In genomic region chr3:53130179-53131135, GRCh38 we compare ENCODE assay signal across 8 cellular contexts. TPM values are rescaled to one million over a fixed set of nuclear protein-coding genes. Genes with fewer than 3 reads are reported as not detected.
DNase-seq lines count a peak whose midpoint lies in the region; ATAC-seq and TF ChIP-seq lines count a peak whose summit lies in the region.

TSS of gene RFT1 (minus strand) at chr3:53130435. CDS start at chr3:53130400, 35 bp downstream.

- H3K9me3 ChIP-seq in MM.1S (replicated peaks; ENCODE audit: insufficient read depth, low read length) (no peaks in the 10 kb centered on the region), neural cell (ENCODE audit: low read length) (no peaks in the 10 kb centered on the region)

- H3K4me3 ChIP-seq in H7 (ENCODE audit: insufficient read depth, low read depth, low read length): peak within 1 kb of the TSS; percentile 87
- peak within 1 kb of the TSS; percentile 96 for H3K4me3 ChIP-seq in MM.1S (ENCODE audit: low read length)
- peak within 1 kb of the TSS; percentile 97 for H3K4me3 ChIP-seq in fibroblast of villous mesenchyme (ENCODE audit: low read depth, low read length)
- peak within 1 kb of the TSS; percentile 76 for H3K4me3 ChIP-seq in neural cell (ENCODE audit: low read length)

- no peaks in the 10 kb centered on the region for H3K27me3 Mint-ChIP-seq in stimulated activated naive CD8-positive, alpha-beta T cell treated with anti-CD3 and anti-CD28 coated beads, Interleukin-15, amount 100 ng/mL, for 72 hours

- no peaks in the 10 kb centered on the region for H3K9me3 Mint-ChIP-seq in stimulated activated naive CD8-positive, alpha-beta T cell treated with anti-CD3 and anti-CD28 coated beads, Interleukin-15, amount 100 ng/mL, for 72 hours

- H3K9ac ChIP-seq in MM.1S (ENCODE audit: low read length) (peak within 1 kb of the TSS; percentile 99), neural cell (ENCODE audit: low read length) (peak within 1 kb of the TSS; percentile 88)

- peaks cover 15% of the 10 kb centered on the region for H3K4me1 ChIP-seq in MM.1S (ENCODE audit: low read length)

- TF ChIP-seq EP300 in neural cell (conservative IDR thresholded peaks at IDR 0.05; ENCODE audit: poor library complexity, severe bottlenecking): peak; percentile 55

- H3K27ac ChIP-seq in MM.1S (ENCODE audit: low read length): peak within 1 kb of the TSS; percentile 44; the same call in 1 of the 2 replicates
- H3K27ac ChIP-seq in neural cell (ENCODE audit: low read length): peak within 1 kb of the TSS; percentile 54

- H3K4me3 Mint-ChIP-seq in stimulated activated naive CD8-positive, alpha-beta T cell treated with anti-CD3 and anti-CD28 coated beads, Interleukin-15, amount 100 ng/mL, for 72 hours: peak within 1 kb of the TSS; percentile 95 to 96

- H4K20me1 ChIP-seq in MM.1S (ENCODE audit: insufficient read depth, low read length) (no peaks in the 10 kb centered on the region), neural cell (ENCODE audit: insufficient read depth) (no peaks in the 10 kb centered on the region)

- H2AFZ ChIP-seq in MM.1S (ENCODE audit: low read length) (peak within 1 kb of the TSS; percentile 89), neural cell (ENCODE audit: low read depth, low read length) (peak within 1 kb of the TSS; percentile 78)

- H3F3A ChIP-seq in MM.1S (ENCODE audit: insufficient read depth, low read length) (no peaks in the 10 kb centered on the region), neural cell (ENCODE audit: insufficient read depth, low read length, poor library complexity, severe bottlenecking) (no peaks in the 10 kb centered on the region)

- H3K79me2 ChIP-seq in MM.1S (ENCODE audit: low read length) (peaks cover 22% of the 10 kb centered on the region), neural cell (replicated peaks; ENCODE audit: insufficient read depth, low read length) (peaks cover 11% of the 10 kb centered on the region)

- no peak for TF ChIP-seq CTCF in MM.1S (IDR thresholded peaks at IDR 0.05; ENCODE audit: low read length)
- TF ChIP-seq CTCF in fibroblast of villous mesenchyme (IDR thresholded peaks at IDR 0.05; ENCODE audit: insufficient read depth, low read depth, low read length): peak; percentile 15
- TF ChIP-seq CTCF in neural cell (IDR thresholded peaks at IDR 0.05; ENCODE audit: poor library complexity, severe bottlenecking): peak; percentile 43

- H3K9me2 ChIP-seq in MM.1S (replicated peaks; ENCODE audit: insufficient read depth, low read length): no peaks in the 10 kb centered on the region
- no peaks in the 10 kb centered on the region for H3K9me2 ChIP-seq in neural cell (ENCODE audit: insufficient read depth, low read length)

- H3K4me2 ChIP-seq in MM.1S (ENCODE audit: low read depth, low read length): peak within 1 kb of the TSS; percentile 73
- H3K4me2 ChIP-seq in neural cell (ENCODE audit: low read length): peak within 1 kb of the TSS; percentile 85

- H3K27me3 ChIP-seq in H7 (ENCODE audit: control insufficient read depth, insufficient read depth, low read length): no peaks in the 10 kb centered on the region
- no peaks in the 10 kb centered on the region for H3K27me3 ChIP-seq in MM.1S (replicated peaks; ENCODE audit: insufficient read depth, low read length)
- H3K27me3 ChIP-seq in neural cell (ENCODE audit: insufficient read depth, low read depth, low read length): no peaks in the 10 kb centered on the region

- ATAC-seq in stimulated activated naive CD8-positive, alpha-beta T cell treated with anti-CD3 and anti-CD28 coated beads, Interleukin-15, amount 100 ng/mL, for 72 hours: peak; percentile 96

- no peak for TF ChIP-seq RAD21 in neural cell (conservative IDR thresholded peaks at IDR 0.05)

- DNase-seq in EL (peak; percentile 96), H7 (peak; percentile 93), MM.1S (peak; percentile 96), SIG-M5 treated with dmso at 0.1 percent for 504 hours (lab: John Stamatoyannopoulos, UW; ENCODE audit: unreplicated experiment) (peak; percentile 93), activated gamma-delta T cell treated with Interleukin-2 at 50 U/mL for 16 hours (peak; percentile 98), fibroblast of villous mesenchyme (ENCODE audit: low read depth) (peak; percentile 98)
- DNase-seq in stimulated activated naive CD8-positive, alpha-beta T cell treated with anti-CD3 and anti-CD28 coated beads, Interleukin-15, amount 100 ng/mL, for 72 hours: peak; percentile 96

- peaks cover 22% of the 10 kb centered on the region for H3K4me1 Mint-ChIP-seq in stimulated activated naive CD8-positive, alpha-beta T cell treated with anti-CD3 and anti-CD28 coated beads, Interleukin-15, amount 100 ng/mL, for 72 hours

- H3K36me3 ChIP-seq in H7 (replicated peaks; ENCODE audit: control insufficient read depth, insufficient read depth, low read length) (peaks cover 3% of the 10 kb centered on the region), MM.1S (replicated peaks; ENCODE audit: insufficient read depth, low read length) (no peaks in the 10 kb centered on the region), neural cell (ENCODE audit: insufficient read depth, low read length) (no peaks in the 10 kb centered on the region)

- H3K27ac Mint-ChIP-seq in stimulated activated naive CD8-positive, alpha-beta T cell treated with anti-CD3 and anti-CD28 coated beads, Interleukin-15, amount 100 ng/mL, for 72 hours: peak within 1 kb of the TSS; percentile 97 to 98

TF ChIP-seq in neural cell, 6 proteins besides CTCF, POLR2A, EP300 and RAD21:
- TF ChIP-seq REST (IDR thresholded peaks at IDR 0.05; ENCODE audit: borderline replicate concordance) (peak; percentile 37), EZH2 (IDR thresholded peaks at IDR 0.05; ENCODE audit: borderline replicate concordance, insufficient read depth, low read length, poor library complexity, severe bottlenecking) (no peak), MXI1 (conservative IDR thresholded peaks at IDR 0.05; ENCODE audit: poor library complexity, severe bottlenecking) (peak; percentile 96), POLR2AphosphoS5 (IDR thresholded peaks at IDR 0.05) (peak; percentile 92)

RNA-seq across cellular contexts. Expression of gene RFT1, which starts in this region (rescaled TPM):
- 9.5 and 10.4 TPM in 2 replicates for total RNA-seq in H7 (2014; rRNA removed; shearing (Covaris generic))
- total RNA-seq in fibroblast of villous mesenchyme: 9.0 and 13.4 TPM in 2 replicates
- polyA plus RNA-seq in neural cell: 6.1 and 10.2 TPM in 2 replicates
- polyA minus RNA-seq in neural cell: 13.1 and 13.5 TPM in 2 replicates

Comparison
In these comparisons a context has a peak if more than half of its experiments do, and no peak if none do; other contexts are left out.
1. Peak in every context shown above with its lines: DNase-seq, ATAC-seq, H3K4me3 ChIP-seq and H3K27ac ChIP-seq.